Comparison of ENCODE assay signal across 4 cellular contexts in the genomic region with DNA sequence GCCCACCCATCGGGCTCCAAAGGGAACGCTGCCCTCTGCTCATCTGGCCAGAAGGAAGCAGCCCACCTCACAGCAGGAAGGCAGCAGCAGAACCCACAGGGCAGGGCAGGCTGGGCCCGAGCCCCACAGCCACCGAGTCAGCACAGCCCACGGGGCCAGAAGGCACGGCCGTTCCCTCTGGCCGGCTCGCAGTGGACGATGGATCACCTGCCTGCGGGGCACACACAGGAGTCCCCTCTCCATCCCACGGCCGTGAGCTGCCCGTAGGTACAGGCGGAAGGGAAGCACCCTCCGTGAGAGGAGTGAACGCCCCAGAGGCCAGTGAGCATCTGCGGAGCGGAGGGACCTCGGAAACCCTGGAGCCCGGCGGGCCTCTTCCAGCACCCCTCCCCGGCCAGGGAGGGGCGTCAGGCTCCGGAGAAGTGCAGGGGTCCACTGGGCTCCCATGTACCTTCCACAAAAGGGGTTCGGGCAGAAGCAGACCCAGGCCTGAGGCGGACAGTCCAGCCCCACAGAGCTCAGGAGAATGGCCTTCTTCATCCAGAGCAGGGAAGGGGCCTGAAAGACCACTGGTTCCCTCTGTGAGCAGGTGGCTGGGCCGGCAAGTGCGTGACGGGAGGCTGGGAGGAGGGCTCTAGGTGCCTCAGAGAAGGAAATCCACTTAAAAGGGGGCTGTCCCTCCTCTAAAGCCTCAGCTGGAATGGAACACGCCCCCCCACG.
TF ChIP-seq lines count a peak whose summit lies in the region.

No MANE protein-coding gene starts in this region.

TF ChIP-seq in SK-N-SH, 30 proteins besides CTCF, POLR2A, EP300 and RAD21 (continues in another document):
- TF ChIP-seq YY1 (IDR thresholded peaks at IDR 0.05; ENCODE audit: low read depth): no peak
- no peak for TF ChIP-seq FOSL2 (IDR thresholded peaks at IDR 0.05; ENCODE audit: borderline replicate concordance, low read depth)
- TF ChIP-seq, protein P1, sequence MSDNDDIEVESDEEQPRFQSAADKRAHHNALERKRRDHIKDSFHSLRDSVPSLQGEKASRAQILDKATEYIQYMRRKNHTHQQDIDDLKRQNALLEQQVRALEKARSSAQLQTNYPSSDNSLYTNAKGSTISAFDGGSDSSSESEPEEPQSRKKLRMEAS (IDR thresholded peaks at IDR 0.05; ENCODE audit: low read depth): no peak
- TF ChIP-seq EZH2phosphoT487 (IDR thresholded peaks at IDR 0.05; ENCODE audit: borderline replicate concordance, low read depth): no peak
- TF ChIP-seq SIN3A (IDR thresholded peaks at IDR 0.05; ENCODE audit: borderline replicate concordance, low read depth, low read length): no peak
- no peak for TF ChIP-seq CHD2 (IDR thresholded peaks at IDR 0.05; ENCODE audit: low read length, partially characterized antibody)
- TF ChIP-seq ELF1 (IDR thresholded peaks at IDR 0.05): no peak
- TF ChIP-seq JUND (IDR thresholded peaks at IDR 0.05): no peak
- no peak for TF ChIP-seq FOXJ3 (CRISPR knock-in tag; IDR thresholded peaks at IDR 0.05)
- no peak for TF ChIP-seq RFX5 (IDR thresholded peaks at IDR 0.05; ENCODE audit: low read length)
- TF ChIP-seq, protein P2, sequence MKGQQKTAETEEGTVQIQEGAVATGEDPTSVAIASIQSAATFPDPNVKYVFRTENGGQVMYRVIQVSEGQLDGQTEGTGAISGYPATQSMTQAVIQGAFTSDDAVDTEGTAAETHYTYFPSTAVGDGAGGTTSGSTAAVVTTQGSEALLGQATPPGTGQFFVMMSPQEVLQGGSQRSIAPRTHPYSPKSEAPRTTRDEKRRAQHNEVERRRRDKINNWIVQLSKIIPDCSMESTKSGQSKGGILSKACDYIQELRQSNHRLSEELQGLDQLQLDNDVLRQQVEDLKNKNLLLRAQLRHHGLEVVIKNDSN (IDR thresholded peaks at IDR 0.05; ENCODE audit: borderline replicate concordance, low read depth): no peak
- no peak for TF ChIP-seq GATA2 (CRISPR knock-in tag; IDR thresholded peaks at IDR 0.05)
- TF ChIP-seq, protein P3, sequence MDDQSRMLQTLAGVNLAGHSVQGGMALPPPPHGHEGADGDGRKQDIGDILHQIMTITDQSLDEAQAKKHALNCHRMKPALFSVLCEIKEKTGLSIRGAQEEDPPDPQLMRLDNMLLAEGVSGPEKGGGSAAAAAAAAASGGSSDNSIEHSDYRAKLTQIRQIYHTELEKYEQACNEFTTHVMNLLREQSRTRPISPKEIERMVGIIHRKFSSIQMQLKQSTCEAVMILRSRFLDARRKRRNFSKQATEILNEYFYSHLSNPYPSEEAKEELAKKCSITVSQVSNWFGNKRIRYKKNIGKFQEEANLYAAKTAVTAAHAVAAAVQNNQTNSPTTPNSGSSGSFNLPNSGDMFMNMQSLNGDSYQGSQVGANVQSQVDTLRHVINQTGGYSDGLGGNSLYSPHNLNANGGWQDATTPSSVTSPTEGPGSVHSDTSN (IDR thresholded peaks at IDR 0.05): no peak
- TF ChIP-seq NFIC (IDR thresholded peaks at IDR 0.05; ENCODE audit: borderline replicate concordance): no peak
- TF ChIP-seq MEF2A (IDR thresholded peaks at IDR 0.05; ENCODE audit: borderline replicate concordance, low read depth): no peak

TF ChIP-seq in SK-N-SH treated with all-trans-retinoic acid at 6 μM for 48 hours, 23 proteins besides CTCF, POLR2A, EP300 and RAD21:
- no peak for TF ChIP-seq ZNF8 (CRISPR knock-in tag; IDR thresholded peaks at IDR 0.05)
- TF ChIP-seq CSDC2 (CRISPR knock-in tag; IDR thresholded peaks at IDR 0.05): no peak

TF ChIP-seq in GM12878, 131 proteins besides CTCF, POLR2A, EP300 and RAD21:
- TF ChIP-seq, protein P4, sequence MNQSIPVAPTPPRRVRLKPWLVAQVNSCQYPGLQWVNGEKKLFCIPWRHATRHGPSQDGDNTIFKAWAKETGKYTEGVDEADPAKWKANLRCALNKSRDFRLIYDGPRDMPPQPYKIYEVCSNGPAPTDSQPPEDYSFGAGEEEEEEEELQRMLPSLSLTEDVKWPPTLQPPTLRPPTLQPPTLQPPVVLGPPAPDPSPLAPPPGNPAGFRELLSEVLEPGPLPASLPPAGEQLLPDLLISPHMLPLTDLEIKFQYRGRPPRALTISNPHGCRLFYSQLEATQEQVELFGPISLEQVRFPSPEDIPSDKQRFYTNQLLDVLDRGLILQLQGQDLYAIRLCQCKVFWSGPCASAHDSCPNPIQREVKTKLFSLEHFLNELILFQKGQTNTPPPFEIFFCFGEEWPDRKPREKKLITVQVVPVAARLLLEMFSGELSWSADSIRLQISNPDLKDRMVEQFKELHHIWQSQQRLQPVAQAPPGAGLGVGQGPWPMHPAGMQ (IDR thresholded peaks at IDR 0.05; ENCODE audit: borderline replicate concordance): no peak
- TF ChIP-seq EGR1 (IDR thresholded peaks at IDR 0.05; ENCODE audit: borderline replicate concordance in 1 of 2, low read depth in 2 of 2, low read length in 2 of 2) (no peak), TCF7 (IDR thresholded peaks at IDR 0.05; ENCODE audit: borderline replicate concordance) (no peak), BACH1 (IDR thresholded peaks at IDR 0.05; ENCODE audit: borderline replicate concordance) (no peak), BMI1 (IDR thresholded peaks at IDR 0.05; ENCODE audit: borderline replicate concordance) (no peak), SREBF1 (IDR thresholded peaks at IDR 0.05; ENCODE audit: low read length) (no peak)
- TF ChIP-seq, protein P5, sequence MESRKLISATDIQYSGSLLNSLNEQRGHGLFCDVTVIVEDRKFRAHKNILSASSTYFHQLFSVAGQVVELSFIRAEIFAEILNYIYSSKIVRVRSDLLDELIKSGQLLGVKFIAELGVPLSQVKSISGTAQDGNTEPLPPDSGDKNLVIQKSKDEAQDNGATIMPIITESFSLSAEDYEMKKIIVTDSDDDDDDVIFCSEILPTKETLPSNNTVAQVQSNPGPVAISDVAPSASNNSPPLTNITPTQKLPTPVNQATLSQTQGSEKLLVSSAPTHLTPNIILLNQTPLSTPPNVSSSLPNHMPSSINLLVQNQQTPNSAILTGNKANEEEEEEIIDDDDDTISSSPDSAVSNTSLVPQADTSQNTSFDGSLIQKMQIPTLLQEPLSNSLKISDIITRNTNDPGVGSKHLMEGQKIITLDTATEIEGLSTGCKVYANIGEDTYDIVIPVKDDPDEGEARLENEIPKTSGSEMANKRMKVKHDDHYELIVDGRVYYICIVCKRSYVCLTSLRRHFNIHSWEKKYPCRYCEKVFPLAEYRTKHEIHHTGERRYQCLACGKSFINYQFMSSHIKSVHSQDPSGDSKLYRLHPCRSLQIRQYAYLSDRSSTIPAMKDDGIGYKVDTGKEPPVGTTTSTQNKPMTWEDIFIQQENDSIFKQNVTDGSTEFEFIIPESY (IDR thresholded peaks at IDR 0.05): no peak

TF ChIP-seq in HepG2, 621 proteins besides CTCF, POLR2A, EP300 and RAD21:
- TF ChIP-seq, protein P6, sequence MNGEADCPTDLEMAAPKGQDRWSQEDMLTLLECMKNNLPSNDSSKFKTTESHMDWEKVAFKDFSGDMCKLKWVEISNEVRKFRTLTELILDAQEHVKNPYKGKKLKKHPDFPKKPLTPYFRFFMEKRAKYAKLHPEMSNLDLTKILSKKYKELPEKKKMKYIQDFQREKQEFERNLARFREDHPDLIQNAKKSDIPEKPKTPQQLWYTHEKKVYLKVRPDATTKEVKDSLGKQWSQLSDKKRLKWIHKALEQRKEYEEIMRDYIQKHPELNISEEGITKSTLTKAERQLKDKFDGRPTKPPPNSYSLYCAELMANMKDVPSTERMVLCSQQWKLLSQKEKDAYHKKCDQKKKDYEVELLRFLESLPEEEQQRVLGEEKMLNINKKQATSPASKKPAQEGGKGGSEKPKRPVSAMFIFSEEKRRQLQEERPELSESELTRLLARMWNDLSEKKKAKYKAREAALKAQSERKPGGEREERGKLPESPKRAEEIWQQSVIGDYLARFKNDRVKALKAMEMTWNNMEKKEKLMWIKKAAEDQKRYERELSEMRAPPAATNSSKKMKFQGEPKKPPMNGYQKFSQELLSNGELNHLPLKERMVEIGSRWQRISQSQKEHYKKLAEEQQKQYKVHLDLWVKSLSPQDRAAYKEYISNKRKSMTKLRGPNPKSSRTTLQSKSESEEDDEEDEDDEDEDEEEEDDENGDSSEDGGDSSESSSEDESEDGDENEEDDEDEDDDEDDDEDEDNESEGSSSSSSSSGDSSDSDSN (CRISPR knock-in tag; IDR thresholded peaks at IDR 0.05): no peak
- TF ChIP-seq AGO2 (optimal IDR thresholded peaks at IDR 0.05; ENCODE audit: low read depth, low read length): peak; percentile 25
